25 cellular contexts compared by ENCODE assay signal in genomic region chr1:37562984-37563383, GRCh38. TPM values are rescaled to one million over a fixed set of nuclear protein-coding genes. Genes with fewer than 3 reads are reported as not detected.
DNase-seq lines count a peak whose midpoint lies in the region; ATAC-seq, FAIRE-seq and TF ChIP-seq lines count a peak whose summit lies in the region.
"Had no signal": no experiment of that assay in that cellular context is flagged by ENCODE, and none has a peak within 500 bp of the region (broad histone marks: within the 10 kb centered on the region; RNA-seq: fewer than 3 reads in every experiment).

No MANE protein-coding gene starts in this region.

- no peaks in the 10 kb centered on the region for H3K9me3 ChIP-seq in SK-N-MC (ENCODE audit: low read depth, low read length)
- H3K9me3 ChIP-seq in K562 (replicated peaks; ENCODE audit: control insufficient read depth, insufficient read depth, low read depth, low read length) = no peaks in the 10 kb centered on the region
- H3K9me3 ChIP-seq in trophoblast cell (ENCODE audit: insufficient read depth, low read depth, low read length) = no peaks in the 10 kb centered on the region

- H3K27me3 Mint-ChIP-seq in activated naive CD4-positive, alpha-beta T cell treated with anti-CD3 and anti-CD28 coated beads for 36 hours (ENCODE audit: low read depth) = no peaks in the 10 kb centered on the region
- peaks cover 4% of the 10 kb centered on the region for H3K27me3 Mint-ChIP-seq in activated naive CD4-positive, alpha-beta T cell treated with anti-CD3 and anti-CD28 coated beads, Interleukin-2, amount 10 ng/mL, durations not matched to agents 7 days and 5 days
- H3K27me3 Mint-ChIP-seq: IgD-negative memory B cell had no signal

- POLR2A ChIA-PET in K562 (lab: Yijun Ruan, JAX) = interaction anchor here (0.6 to 1.5 kb wide), 6 partner anchors 9 to 435 kb away, joined by 3 to 7 read pairs (median 3); partner anchors contain the start of gene SNIP1

- no peak overlapping the region for H2AFZ ChIP-seq in K562 (ENCODE audit: low read depth, low read length)
- H2AFZ ChIP-seq in trophoblast cell (ENCODE audit: insufficient read depth, low read length, poor library complexity) = no peak overlapping the region

- BruUV-seq in K562 (replicated peaks; lab: Mats Ljungman, UMichigan) = no TSS peak

- no peak overlapping the region for H2AK5ac ChIP-seq in trophoblast cell (ENCODE audit: low read length)

- DNase-seq in activated naive CD4-positive, alpha-beta T cell treated with anti-CD3 and anti-CD28 coated beads for 36 hours = no peak
- no peak for DNase-seq in activated naive CD4-positive, alpha-beta T cell treated with anti-CD3 and anti-CD28 coated beads, Interleukin-2, amount 10 ng/mL, durations not matched to agents 7 days and 5 days
- DNase-seq in SK-N-MC (ENCODE audit: low read depth, low spot score) = no peak
- peak; percentile 63 to 85 (median 78) for DNase-seq in K562 (ENCODE audit: extremely low read depth in 1 of 4, low spot score in 3 of 4)
- DNase-seq in stimulated activated effector memory CD8-positive, alpha-beta T cell treated with anti-CD3 and anti-CD28 coated beads, Interleukin-12 subunit alpha, Interleukin-12 subunit beta, amount 100 ng/mL, for 72 hours (ENCODE audit: low spot score in 2 of 2) = no peak
- no peak for DNase-seq in effector CD4-positive, alpha-beta T cell
- no peak for DNase-seq in NCI-H1417 (lab: John Stamatoyannopoulos, UW)
- DNase-seq in trophoblast cell = no peak
- DNase-seq: CD4-positive, CD25-positive, alpha-beta regulatory T cell; COR-L47; DMS79 treated with DMSO at 0.1 percent for 48 hours; H7; Karpas-422; MV-4-11; NCI-H1105 treated with DMSO at 0.1 percent for 48 hours; NCI-H1694; NCI-H2081; NCI-H2171; NCI-H345; NCI-H524 treated with DMSO at 0.1 percent for 48 hours; NCI-H82; Right ventricle myocardium superior had no signal

- H2BK120ac ChIP-seq in trophoblast cell (ENCODE audit: insufficient read depth, low read length, poor library complexity) = no peak overlapping the region

- H3K79me2 ChIP-seq in K562 (ENCODE audit: control insufficient read depth, insufficient read depth, low read length) = no peaks in the 10 kb centered on the region
- H3K79me2 ChIP-seq in trophoblast cell (ENCODE audit: control insufficient read depth, insufficient read depth, low read length, poor library complexity) = no peaks in the 10 kb centered on the region

- H3K27ac ChIP-seq in SK-N-MC (peak overlapping the region; percentile 22), K562 (ENCODE audit: extremely low read depth, low read depth, low read length) (peak overlapping the region; percentile 34; the same call in 2 of the 3 replicates), trophoblast cell (ENCODE audit: low read depth, low read length) (no peak overlapping the region)

- no peak overlapping the region for H2BK12ac ChIP-seq in trophoblast cell (ENCODE audit: low read length)

- H3K23ac ChIP-seq in trophoblast cell (ENCODE audit: low read length) = no peak overlapping the region

- in situ Hi-C loops in K562 (cut with MboI) = no loop called here

- peak; percentile 79 for ATAC-seq in K562
- no peak for ATAC-seq in stimulated activated effector memory CD8-positive, alpha-beta T cell treated with anti-CD3 and anti-CD28 coated beads, Interleukin-12 subunit alpha, Interleukin-12 subunit beta, amount 100 ng/mL, for 72 hours
- ATAC-seq: GM12878 had no signal

- intact Hi-C loops in activated naive CD4-positive, alpha-beta T cell treated with anti-CD3 and anti-CD28 coated beads for 36 hours (cut with micrococcal nuclease) = no loop called here
- intact Hi-C loops in K562 (cut with micrococcal nuclease) = loop anchor here (5.0 kb wide), 1 partner anchor 119 kb away; no protein-coding TSS in a partner anchor

- peak overlapping the region; percentile 28 for H3K27ac Mint-ChIP-seq in activated naive CD4-positive, alpha-beta T cell treated with anti-CD3 and anti-CD28 coated beads for 36 hours
- no peak overlapping the region for H3K27ac Mint-ChIP-seq in activated naive CD4-positive, alpha-beta T cell treated with anti-CD3 and anti-CD28 coated beads, Interleukin-2, amount 10 ng/mL, durations not matched to agents 7 days and 5 days
- H3K27ac Mint-ChIP-seq in stimulated activated effector memory CD8-positive, alpha-beta T cell treated with anti-CD3 and anti-CD28 coated beads, Interleukin-12 subunit alpha, Interleukin-12 subunit beta, amount 100 ng/mL, for 72 hours = peak overlapping the region; percentile 69
- H3K27ac Mint-ChIP-seq: IgD-negative memory B cell had no signal

- no peaks in the 10 kb centered on the region for H3K4me1 Mint-ChIP-seq in activated naive CD4-positive, alpha-beta T cell treated with anti-CD3 and anti-CD28 coated beads for 36 hours (ENCODE audit: low read depth)
- H3K4me1 Mint-ChIP-seq in activated naive CD4-positive, alpha-beta T cell treated with anti-CD3 and anti-CD28 coated beads, Interleukin-2, amount 10 ng/mL, durations not matched to agents 7 days and 5 days = peaks cover 15% of the 10 kb centered on the region
- H3K4me1 Mint-ChIP-seq in stimulated activated effector memory CD8-positive, alpha-beta T cell treated with anti-CD3 and anti-CD28 coated beads, Interleukin-12 subunit alpha, Interleukin-12 subunit beta, amount 100 ng/mL, for 72 hours = no peaks in the 10 kb centered on the region
- H3K4me1 Mint-ChIP-seq: IgD-negative memory B cell had no signal

- H4K8ac ChIP-seq in trophoblast cell (ENCODE audit: low read depth, low read length) = no peak overlapping the region

- peaks cover 7% of the 10 kb centered on the region for H3K9me1 ChIP-seq in K562 (ENCODE audit: control insufficient read depth, insufficient read depth, low read length)

- no peak for TF ChIP-seq CTCF in K562 (IDR thresholded peaks at IDR 0.05 in 2 of 3, conservative IDR thresholded peaks at IDR 0.05 in 1 of 3; ENCODE audit: insufficient read depth in 2 of 3, low read depth in 1 of 3, low read length in 3 of 3)

- WGBS in K562 (ENCODE audit: insufficient coverage, low coverage, missing lambda C conversion rate) = 11% methylated on average over 1 of the region's 1 CpG
- no CpG with 5 or more reads among the region's 1 CpG for WGBS in trophoblast cell (ENCODE audit: extremely low coverage, insufficient coverage, insufficient read length)

- no peak overlapping the region for H3K18ac ChIP-seq in trophoblast cell (ENCODE audit: low read length)

- H3K79me1 ChIP-seq in trophoblast cell (ENCODE audit: low read length) = no peaks in the 10 kb centered on the region

- H4K20me1 ChIP-seq in K562 (replicated peaks; ENCODE audit: control insufficient read depth, insufficient read depth, low read length) = 0 out of 2 replicates have a peak, but pooled peaks cover 4% of the 10 kb centered on the region

- peaks cover 16% of the 10 kb centered on the region for H3K36me3 Mint-ChIP-seq in activated naive CD4-positive, alpha-beta T cell treated with anti-CD3 and anti-CD28 coated beads for 36 hours (ENCODE audit: low read depth)
- peaks cover 34% of the 10 kb centered on the region for H3K36me3 Mint-ChIP-seq in activated naive CD4-positive, alpha-beta T cell treated with anti-CD3 and anti-CD28 coated beads, Interleukin-2, amount 10 ng/mL, durations not matched to agents 7 days and 5 days
- H3K36me3 Mint-ChIP-seq in stimulated activated effector memory CD8-positive, alpha-beta T cell treated with anti-CD3 and anti-CD28 coated beads, Interleukin-12 subunit alpha, Interleukin-12 subunit beta, amount 100 ng/mL, for 72 hours = peaks cover 38% of the 10 kb centered on the region

- CTCF ChIA-PET in activated naive CD4-positive, alpha-beta T cell treated with anti-CD3 and anti-CD28 coated beads for 36 hours (lab: Charles Lee) = interaction anchor here (0.8 to 1.3 kb wide), 2 partner anchors 65 to 119 kb away, joined by 3 to 5 read pairs; no protein-coding TSS in a partner anchor
- CTCF ChIA-PET in activated naive CD4-positive, alpha-beta T cell treated with anti-CD3 and anti-CD28 coated beads, Interleukin-2, amount 10 ng/mL, durations not matched to agents 7 days and 5 days (lab: Charles Lee) = interaction anchor here (0.9 to 4.7 kb wide), 4 partner anchors 10 to 126 kb away, joined by 3 to 27 read pairs (median 8); no protein-coding TSS in a partner anchor
- CTCF ChIA-PET in K562 (lab: Yijun Ruan, JAX; ENCODE audit: low intra/inter-chr PET ratio) = no interaction called here

- H3K36me3 ChIP-seq in SK-N-MC (ENCODE audit: insufficient read depth, low read length) = peaks cover 35% of the 10 kb centered on the region
- peaks cover 52% of the 10 kb centered on the region for H3K36me3 ChIP-seq in K562 (ENCODE audit: control insufficient read depth, insufficient read depth, low read length)
- H3K36me3 ChIP-seq in trophoblast cell (ENCODE audit: control insufficient read depth in 1 of 2, insufficient read depth in 2 of 2, low read length in 2 of 2) = peaks cover 14 to 36% of the 10 kb centered on the region in 2 experiments

- TF ChIP-seq POLR2A in K562 (conservative IDR thresholded peaks at IDR 0.05) = no peak

- peaks cover 49 to 50% of the 10 kb centered on the region in 2 experiments for H3K4me1 ChIP-seq in K562 (replicated peaks in 1 of 2; ENCODE audit: control insufficient read depth in 2 of 2, insufficient read depth in 2 of 2, low read length in 2 of 2)
- peaks cover 0 to 3% of the 10 kb centered on the region in 2 experiments for H3K4me1 ChIP-seq in trophoblast cell (ENCODE audit: control insufficient read depth in 1 of 2, insufficient read depth in 2 of 2, low read length in 2 of 2)

- H3K9ac ChIP-seq in SK-N-MC (ENCODE audit: insufficient read length) = no peak overlapping the region
- no peak overlapping the region for H3K9ac ChIP-seq in K562 (ENCODE audit: insufficient read depth in 1 of 2, low read depth in 2 of 2, low read length in 2 of 2)
- H3K9ac ChIP-seq in trophoblast cell (ENCODE audit: low read length) = no peak overlapping the region

- H3K14ac ChIP-seq in trophoblast cell (ENCODE audit: low read length) = no peak overlapping the region

- H3K4me3 ChIP-seq in SK-N-MC (no peak overlapping the region), K562 (no peak overlapping the region), trophoblast cell (ENCODE audit: low read depth, low read length) (no peak overlapping the region)
- H3K4me3 ChIP-seq: GM12878 had no signal

- H4K12ac ChIP-seq in trophoblast cell (ENCODE audit: low read depth, low read length) = no peak overlapping the region

- FAIRE-seq in K562 (lab: Jason Lieb, UNC) = peak; percentile 72
- FAIRE-seq: GM12878, RCC 7860 had no signal

- H4K91ac ChIP-seq in trophoblast cell (ENCODE audit: low read depth, low read length) = no peak overlapping the region

- H3K4me2 ChIP-seq in K562 (ENCODE audit: insufficient read depth, low read length) (no peak overlapping the region), trophoblast cell (ENCODE audit: low read length) (no peak overlapping the region)

- no peak for TF ChIP-seq RAD21 in K562 (CRISPR knock-in tag; conservative IDR thresholded peaks at IDR 0.05 in 1 of 2, IDR thresholded peaks at IDR 0.05 in 1 of 2)

- no peak overlapping the region for H3K4me3 Mint-ChIP-seq in activated naive CD4-positive, alpha-beta T cell treated with anti-CD3 and anti-CD28 coated beads for 36 hours
- H3K4me3 Mint-ChIP-seq in activated naive CD4-positive, alpha-beta T cell treated with anti-CD3 and anti-CD28 coated beads, Interleukin-2, amount 10 ng/mL, durations not matched to agents 7 days and 5 days = no peak overlapping the region
- H3K4me3 Mint-ChIP-seq in stimulated activated effector memory CD8-positive, alpha-beta T cell treated with anti-CD3 and anti-CD28 coated beads, Interleukin-12 subunit alpha, Interleukin-12 subunit beta, amount 100 ng/mL, for 72 hours = no peak overlapping the region
- H3K4me3 Mint-ChIP-seq: CD4-positive, CD25-positive, alpha-beta regulatory T cell; IgD-negative memory B cell had no signal

- no peak overlapping the region for H2BK5ac ChIP-seq in trophoblast cell (ENCODE audit: low read depth, low read length, poor library complexity)

- TF ChIP-seq EP300 in K562 (IDR thresholded peaks at IDR 0.05; ENCODE audit: low read length) = peak; percentile 81

- H3K9me3 Mint-ChIP-seq in activated naive CD4-positive, alpha-beta T cell treated with anti-CD3 and anti-CD28 coated beads for 36 hours = no peaks in the 10 kb centered on the region
- H3K9me3 Mint-ChIP-seq in activated naive CD4-positive, alpha-beta T cell treated with anti-CD3 and anti-CD28 coated beads, Interleukin-2, amount 10 ng/mL, durations not matched to agents 7 days and 5 days = no peaks in the 10 kb centered on the region
- no peaks in the 10 kb centered on the region for H3K9me3 Mint-ChIP-seq in stimulated activated effector memory CD8-positive, alpha-beta T cell treated with anti-CD3 and anti-CD28 coated beads, Interleukin-12 subunit alpha, Interleukin-12 subunit beta, amount 100 ng/mL, for 72 hours
- H3K9me3 Mint-ChIP-seq: CD4-positive, CD25-positive, alpha-beta regulatory T cell; IgD-negative memory B cell had no signal

- H3K27me3 ChIP-seq in K562 (ENCODE audit: control insufficient read depth in 2 of 2, insufficient read depth in 2 of 2, low read length in 2 of 2) = no peaks in the 10 kb centered on the region
- H3K27me3 ChIP-seq in trophoblast cell (ENCODE audit: insufficient read depth, low read length) = no peaks in the 10 kb centered on the region

- H3K4ac ChIP-seq in trophoblast cell (ENCODE audit: low read depth, low read length) = no peak overlapping the region

RNA-seq across cellular contexts. Expression of gene DNALI1, which starts 6.2 kb away (rescaled TPM):
- not detected for total RNA-seq in activated naive CD4-positive, alpha-beta T cell treated with anti-CD3 and anti-CD28 coated beads for 36 hours
- 0.99 and 3.3 TPM in 2 replicates for total RNA-seq in K562 (2011; cell fraction: chromatin; rRNA removed; ENCODE audit: low replicate concordance)
- total RNA-seq in K562 (2011; cell fraction: nucleolus; rRNA removed) = 1.7 and 2.8 TPM in 2 replicates
- 1.6 and 3.2 TPM in 2 replicates for total RNA-seq in K562 (2011; cell fraction: nucleoplasm; rRNA removed)
- total RNA-seq in K562 (2014; rRNA removed) (0.78 and 1.0 TPM in 2 replicates), K562 (2014; rRNA removed; fragmentation: Illumina TruSeq; extraction: Trizol) (0.87 and 1.1 TPM in 2 replicates), K562 (2015; rRNA removed; fragmentation: Illumina TruSeq; extraction: Trizol) (0.72 and 1.2 TPM in 2 replicates), K562 (2021) (0.89 and 2.2 TPM in 2 replicates)
- polyA plus RNA-seq in K562 (2011; rRNA removed) (1.0 and 1.2 TPM in 2 replicates), K562 (2014; fragmentation: Illumina TruSeq; extraction: Trizol) (1.3 and 1.7 TPM in 2 replicates), K562 (2014; fragmentation: Nextera tagmentation; extraction: Ambion mirVana) (1 to 10 TPM in 1 of 2 experiments, under 1 TPM in 1; 0.87 to 2.0 TPM), K562 (2014; rRNA removed) (1.5 and 5.6 TPM in 2 replicates)
- polyA plus RNA-seq in K562 (2011; cell fraction: cytosol; rRNA removed) = 0.91 and 1.5 TPM in 2 replicates
- polyA plus RNA-seq in K562 (2011; cell fraction: nucleus; rRNA removed) = 4.1 and 9.0 TPM in 2 replicates
- polyA plus RNA-seq in K562 (2012) = 2.0 and 4.5 TPM in 2 replicates
- polyA minus RNA-seq in K562 (2011; rRNA and poly(A)+ RNA removed) = 0.48 and 0.84 TPM in 2 replicates
- 0.38 and 2.1 TPM in 2 replicates for polyA minus RNA-seq in K562 (2011; cell fraction: cytosol; rRNA and poly(A)+ RNA removed)
- 1.4 and 2.0 TPM in 2 replicates for polyA minus RNA-seq in K562 (2011; cell fraction: nucleus; rRNA and poly(A)+ RNA removed)
- 4.9 and 5.3 TPM in 2 replicates for polyA plus RNA-seq in trophoblast cell (2013)
- total RNA-seq: GM12878 had no signal
- polyA plus RNA-seq: IgD-negative memory B cell had no signal

RNA-seq across cellular contexts. Expression of gene SNIP1, which starts 8.9 kb away (rescaled TPM):
- 10 to 100 TPM; 14.3 to 15.3 TPM for total RNA-seq in activated naive CD4-positive, alpha-beta T cell treated with anti-CD3 and anti-CD28 coated beads for 36 hours
- 51.3 and 57.9 TPM in 2 replicates for total RNA-seq in K562 (2011; cell fraction: chromatin; rRNA removed; ENCODE audit: low replicate concordance)
- 47.7 and 48.7 TPM in 2 replicates for total RNA-seq in K562 (2011; cell fraction: nucleolus; rRNA removed)
- 49.1 and 51.2 TPM in 2 replicates for total RNA-seq in K562 (2011; cell fraction: nucleoplasm; rRNA removed)
- 25.7 and 25.9 TPM in 2 replicates for total RNA-seq in K562 (2014; rRNA removed)
- total RNA-seq in K562 (2014; rRNA removed; fragmentation: Illumina TruSeq; extraction: Trizol) = 12.9 and 15.2 TPM in 2 replicates
- total RNA-seq in K562 (2015; rRNA removed; fragmentation: Illumina TruSeq; extraction: Trizol) = 15.3 and 16.6 TPM in 2 replicates
- total RNA-seq in K562 (2021) = 23.7 and 25.8 TPM in 2 replicates
- polyA plus RNA-seq in K562 (2011; rRNA removed) = 12.0 and 13.7 TPM in 2 replicates
- polyA plus RNA-seq in K562 (2011; cell fraction: cytosol; rRNA removed) = 6.4 and 13.1 TPM in 2 replicates
- polyA plus RNA-seq in K562 (2011; cell fraction: nucleus; rRNA removed) = 14.2 and 17.2 TPM in 2 replicates
- 6.4 and 8.7 TPM in 2 replicates for polyA plus RNA-seq in K562 (2012)
- 11.9 and 14.6 TPM in 2 replicates for polyA plus RNA-seq in K562 (2014; fragmentation: Illumina TruSeq; extraction: Trizol)
- 1 to 10 TPM; 2.9 TPM for polyA plus RNA-seq in K562 (2014; fragmentation: Nextera tagmentation; extraction: Ambion mirVana)
- 11.5 and 15.4 TPM in 2 replicates for polyA plus RNA-seq in K562 (2014; rRNA removed)
- 20.7 and 23.2 TPM in 2 replicates for polyA minus RNA-seq in K562 (2011; rRNA and poly(A)+ RNA removed)
- polyA minus RNA-seq in K562 (2011; cell fraction: cytosol; rRNA and poly(A)+ RNA removed) = 11.4 and 12.1 TPM in 2 replicates
- polyA minus RNA-seq in K562 (2011; cell fraction: nucleus; rRNA and poly(A)+ RNA removed) = 24.5 and 45.4 TPM in 2 replicates
- 7.2 and 7.8 TPM in 2 replicates for polyA plus RNA-seq in trophoblast cell (2013)

RNA-seq across cellular contexts. Expression of gene GNL2, which starts 32.8 kb away (rescaled TPM):
- total RNA-seq in activated naive CD4-positive, alpha-beta T cell treated with anti-CD3 and anti-CD28 coated beads for 36 hours = 10 to 100 TPM; 62.2 to 65.3 TPM
- total RNA-seq in K562 (2011; cell fraction: chromatin; rRNA removed; ENCODE audit: low replicate concordance) = 189 and 334 TPM in 2 replicates
- total RNA-seq in K562 (2011; cell fraction: nucleolus; rRNA removed) = 134 and 160 TPM in 2 replicates
- 181 and 229 TPM in 2 replicates for total RNA-seq in K562 (2011; cell fraction: nucleoplasm; rRNA removed)
- total RNA-seq in K562 (2014; rRNA removed) = 245 and 263 TPM in 2 replicates
- 343 and 388 TPM in 2 replicates for total RNA-seq in K562 (2014; rRNA removed; fragmentation: Illumina TruSeq; extraction: Trizol)
- 330 and 347 TPM in 2 replicates for total RNA-seq in K562 (2015; rRNA removed; fragmentation: Illumina TruSeq; extraction: Trizol)
- 145 and 156 TPM in 2 replicates for total RNA-seq in K562 (2021)
- 132 and 165 TPM in 2 replicates for polyA plus RNA-seq in K562 (2011; rRNA removed)
- polyA plus RNA-seq in K562 (2011; cell fraction: cytosol; rRNA removed) = 37.0 and 52.4 TPM in 2 replicates
- 99.3 and 135 TPM in 2 replicates for polyA plus RNA-seq in K562 (2011; cell fraction: nucleus; rRNA removed)
- 109 and 153 TPM in 2 replicates for polyA plus RNA-seq in K562 (2012)
- 253 and 318 TPM in 2 replicates for polyA plus RNA-seq in K562 (2014; fragmentation: Illumina TruSeq; extraction: Trizol)
- polyA plus RNA-seq in K562 (2014; fragmentation: Nextera tagmentation; extraction: Ambion mirVana) = 100 to 1,000 TPM; 166 to 371 TPM
- polyA plus RNA-seq in K562 (2014; rRNA removed) = 205 and 232 TPM in 2 replicates
- polyA minus RNA-seq in K562 (2011; rRNA and poly(A)+ RNA removed) = 223 and 224 TPM in 2 replicates
- 118 and 127 TPM in 2 replicates for polyA minus RNA-seq in K562 (2011; cell fraction: cytosol; rRNA and poly(A)+ RNA removed)
- 104 and 173 TPM in 2 replicates for polyA minus RNA-seq in K562 (2011; cell fraction: nucleus; rRNA and poly(A)+ RNA removed)
- 163 TPM in 2 replicates for polyA plus RNA-seq in trophoblast cell (2013)

RNA-seq across cellular contexts. Expression of gene MEAF6, which starts 48.4 kb away (rescaled TPM):
- 10 to 100 TPM; 57.5 to 62.8 TPM for total RNA-seq in activated naive CD4-positive, alpha-beta T cell treated with anti-CD3 and anti-CD28 coated beads for 36 hours
- 74.7 and 79.0 TPM in 2 replicates for total RNA-seq in K562 (2011; cell fraction: chromatin; rRNA removed; ENCODE audit: low replicate concordance)
- total RNA-seq in K562 (2011; cell fraction: nucleolus; rRNA removed) = 41.5 and 45.5 TPM in 2 replicates
- 60.9 and 81.0 TPM in 2 replicates for total RNA-seq in K562 (2011; cell fraction: nucleoplasm; rRNA removed)
- total RNA-seq in K562 (2014; rRNA removed) (111 and 137 TPM in 2 replicates), K562 (2014; rRNA removed; fragmentation: Illumina TruSeq; extraction: Trizol) (95.0 and 113 TPM in 2 replicates), K562 (2015; rRNA removed; fragmentation: Illumina TruSeq; extraction: Trizol) (89.2 and 92.3 TPM in 2 replicates), K562 (2021) (86.4 and 93.8 TPM in 2 replicates)
- polyA plus RNA-seq in K562 (2011; rRNA removed) (70.0 and 77.3 TPM in 2 replicates), K562 (2014; fragmentation: Illumina TruSeq; extraction: Trizol) (118 and 151 TPM in 2 replicates), K562 (2014; fragmentation: Nextera tagmentation; extraction: Ambion mirVana) (10 to 100 TPM; 55.0 to 66.3 TPM), K562 (2014; rRNA removed) (109 and 110 TPM in 2 replicates)
- 37.7 and 68.5 TPM in 2 replicates for polyA plus RNA-seq in K562 (2011; cell fraction: cytosol; rRNA removed)
- polyA plus RNA-seq in K562 (2011; cell fraction: nucleus; rRNA removed) = 50.0 and 63.0 TPM in 2 replicates
- 67.6 and 77.9 TPM in 2 replicates for polyA plus RNA-seq in K562 (2012)
- polyA minus RNA-seq in K562 (2011; rRNA and poly(A)+ RNA removed) = 36.0 and 44.0 TPM in 2 replicates
- polyA minus RNA-seq in K562 (2011; cell fraction: cytosol; rRNA and poly(A)+ RNA removed) = 20.2 and 28.3 TPM in 2 replicates
- 30.8 and 52.4 TPM in 2 replicates for polyA minus RNA-seq in K562 (2011; cell fraction: nucleus; rRNA and poly(A)+ RNA removed)
- polyA plus RNA-seq in trophoblast cell (2013) = 29.0 and 30.8 TPM in 2 replicates

Comparison
In these comparisons a context has a peak if more than half of its experiments do, and no peak if none do; other contexts are left out.
1. DNase-seq: peak in K562 (4 of 4); none in activated naive CD4-positive, alpha-beta T cell treated with anti-CD3 and anti-CD28 coated beads for 36 hours (single experiment), activated naive CD4-positive, alpha-beta T cell treated with anti-CD3 and anti-CD28 coated beads, Interleukin-2, amount 10 ng/mL, durations not matched to agents 7 days and 5 days (single experiment), SK-N-MC (single experiment), stimulated activated effector memory CD8-positive, alpha-beta T cell treated with anti-CD3 and anti-CD28 coated beads, Interleukin-12 subunit alpha, Interleukin-12 subunit beta, amount 100 ng/mL, for 72 hours (0 of 2), effector CD4-positive, alpha-beta T cell (single experiment), NCI-H1417 (0 of 3) and trophoblast cell (0 of 2).